In the genomic region with DNA sequence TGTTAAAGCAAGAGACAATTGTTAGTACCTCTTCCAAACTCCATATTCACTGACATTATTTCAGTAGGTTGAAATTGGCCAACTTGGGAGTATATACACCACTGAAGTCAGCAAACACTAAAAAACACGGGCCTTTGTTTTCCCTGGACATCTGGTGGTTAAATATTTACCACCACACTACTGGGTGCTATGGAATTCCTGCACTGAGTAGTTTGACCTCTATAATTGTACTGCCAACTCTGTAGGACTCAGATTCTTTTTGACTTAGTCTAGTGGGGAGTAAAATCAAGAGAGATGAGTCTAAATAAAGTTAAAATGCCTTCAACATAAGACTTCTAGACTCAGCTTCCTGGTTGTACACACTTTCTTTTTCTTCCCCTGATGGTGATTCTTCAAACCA, we compare ENCODE assay signal across 14 cellular contexts. TPM values are rescaled to one million over a fixed set of nuclear protein-coding genes. Genes with fewer than 3 reads are reported as not detected.
DNase-seq lines count a peak whose midpoint lies in the region; ATAC-seq, FAIRE-seq and TF ChIP-seq lines count a peak whose summit lies in the region.
"Had no signal": no experiment of that assay in that cellular context is flagged by ENCODE, and none has a peak within 500 bp of the region (broad histone marks: within the 10 kb centered on the region; RNA-seq: fewer than 3 reads in every experiment).

No MANE protein-coding gene starts in this region.

- TF ChIP-seq CTCF in osteocyte (IDR thresholded peaks at IDR 0.05), result no peak

- DNase-seq in EL, result peak; percentile 83
- DNase-seq in NCI-H69 (lab: John Stamatoyannopoulos, UW), result peak; percentile 9
- DNase-seq in fibroblast of peridontal ligament (ENCODE audit: extremely low read depth), result peak; percentile 79
- DNase-seq in osteocyte (ENCODE audit: extremely low spot score, unreplicated experiment), result no peak
- no peak for DNase-seq in cerebellar cortex (ENCODE audit: low spot score)
- no peak for DNase-seq in GM12892 (ENCODE audit: insufficient read length)
- DNase-seq: CD8-positive, alpha-beta memory T cell; NCI-H2227 treated with DMSO at 0.1 percent for 48 hours; right cardiac atrium; SHP77 treated with DMSO at 0.1 percent for 48 hours; substantia nigra had no signal

- TF ChIP-seq POLR2A in GM12892 (IDR thresholded peaks at IDR 0.05; ENCODE audit: low read depth, low read length), result no peak

- peak overlapping the region; percentile 74 for H3K27ac Mint-ChIP-seq in osteocyte (ENCODE audit: unreplicated experiment)
- H3K27ac Mint-ChIP-seq: CD8-positive, alpha-beta memory T cell had no signal

- no peaks in the 10 kb centered on the region for H3K9me3 Mint-ChIP-seq in osteocyte (ENCODE audit: unreplicated experiment)
- H3K9me3 Mint-ChIP-seq: CD8-positive, alpha-beta memory T cell had no signal

- no peak for FAIRE-seq in GM12892 (lab: Jason Lieb, UNC)
- FAIRE-seq: endometrium had no signal

- no peaks in the 10 kb centered on the region for H3K36me3 Mint-ChIP-seq in osteocyte (ENCODE audit: unreplicated experiment)
- H3K36me3 Mint-ChIP-seq: CD8-positive, alpha-beta memory T cell had no signal

- no peaks in the 10 kb centered on the region for H3K27me3 Mint-ChIP-seq in osteocyte (ENCODE audit: unreplicated experiment)

- H3K4me1 Mint-ChIP-seq in osteocyte (ENCODE audit: unreplicated experiment), result peaks cover 35% of the 10 kb centered on the region

- H3K4me3 Mint-ChIP-seq in osteocyte (ENCODE audit: unreplicated experiment), result no peak overlapping the region
- H3K4me3 Mint-ChIP-seq: CD8-positive, alpha-beta memory T cell had no signal

- ATAC-seq in GM18858 (IDR thresholded peaks at IDR 0.05; ENCODE audit: unreplicated experiment), result no peak
- ATAC-seq in HG03135 (IDR thresholded peaks at IDR 0.05; ENCODE audit: unreplicated experiment), result no peak
- ATAC-seq: right cardiac atrium had no signal

RNA-seq across cellular contexts. Expression of gene TES, which starts 41.3 kb away (rescaled TPM):
- total RNA-seq in osteocyte, result 228 and 232 TPM in 2 replicates
- 65.6 TPM for polyA plus RNA-seq in GM12892 (2012; ENCODE audit: missing spikeins)

Comparison
In these comparisons a context has a peak if more than half of its experiments do, and no peak if none do; other contexts are left out.
1. DNase-seq: peak in EL (single experiment), NCI-H69 (single experiment) and fibroblast of peridontal ligament (single experiment); none in osteocyte (single experiment), cerebellar cortex (single experiment) and GM12892 (single experiment).